9 cellular contexts compared by ENCODE assay signal in the genomic region with DNA sequence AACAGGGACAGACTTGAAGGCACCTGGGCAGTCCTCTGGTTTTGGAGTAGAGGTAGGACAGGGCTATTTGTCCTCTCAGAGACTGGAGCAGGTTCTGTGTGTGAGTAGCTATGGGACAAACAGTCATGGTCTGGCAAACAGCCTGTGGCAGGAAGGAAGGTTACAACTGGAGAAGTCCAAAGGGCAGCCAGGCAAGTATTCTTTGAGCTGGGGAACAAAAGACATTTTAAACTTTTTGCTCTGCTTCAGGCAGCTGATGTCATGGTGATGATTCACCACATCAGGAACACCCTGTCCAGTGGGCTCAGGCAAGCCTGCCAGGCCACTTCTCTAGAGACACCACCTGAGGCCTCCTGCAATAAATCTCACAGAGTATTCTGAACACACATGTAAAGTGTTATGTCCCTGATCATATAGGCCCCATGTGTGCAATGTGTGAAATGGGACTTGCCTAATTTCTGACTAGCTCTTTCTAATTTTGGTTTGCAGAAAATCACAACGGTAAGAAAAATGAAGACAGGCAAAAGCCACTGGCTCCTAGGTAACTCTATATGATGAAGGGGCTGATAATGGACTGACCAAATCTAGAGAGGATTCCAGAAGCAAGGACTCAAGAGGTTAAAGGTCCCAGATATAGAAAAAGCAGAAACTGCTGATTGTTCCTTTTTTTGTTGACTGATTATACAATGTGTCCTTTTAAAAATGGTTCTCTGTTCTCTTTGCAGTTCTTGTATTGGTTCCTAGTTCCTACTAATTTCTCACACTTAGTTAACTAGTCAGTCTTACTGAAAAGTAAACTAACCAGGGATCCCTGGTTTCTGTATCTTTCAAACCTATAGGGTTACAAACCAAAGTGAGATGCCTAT. TPM values are rescaled to one million over a fixed set of nuclear protein-coding genes. Genes with fewer than 3 reads are reported as not detected.
DNase-seq lines count a peak whose midpoint lies in the region; ATAC-seq and TF ChIP-seq lines count a peak whose summit lies in the region.
"Not testable (repeated sequence)": the region's sequence is repeated elsewhere in the genome, so short reads cannot be mapped to it uniquely, and the experiment has no call there.
"Had no signal": no experiment of that assay in that cellular context is flagged by ENCODE, and none has a peak within 500 bp of the region (broad histone marks: within the 10 kb centered on the region; RNA-seq: fewer than 3 reads in every experiment).

No MANE protein-coding gene starts in this region.

- H3K27ac ChIP-seq in ACC112 (ENCODE audit: low read depth, low read length): peak overlapping the region; percentile 68
- H3K27ac ChIP-seq in GM23248: 0 out of 2 replicates have a peak overlapping the region, but pooled peaks have one; percentile 26
- H3K27ac ChIP-seq in OCI-LY3 (ENCODE audit: low read length): not testable (repeated sequence)
- peak overlapping the region in 1 of 4 donors; percentile 18 for H3K27ac ChIP-seq in gastroesophageal sphincter

- peaks cover 62% of the 10 kb centered on the region for H3K4me1 Mint-ChIP-seq in activated T-cell treated with anti-CD3 and anti-CD28 coated beads, Interleukin-2, amount 50 U/mL, for 72 hours (ENCODE audit: low read depth)
- peaks cover 37% of the 10 kb centered on the region for H3K4me1 Mint-ChIP-seq in chondrocyte (ENCODE audit: low read depth)

- not testable (repeated sequence) for H3K27me3 ChIP-seq in ACC112 (ENCODE audit: insufficient read depth, low read length); GM23248 (replicated peaks; ENCODE audit: insufficient read depth); OCI-LY3 (ENCODE audit: low read depth, low read length); gastroesophageal sphincter

- not testable (repeated sequence) for H3K36me3 ChIP-seq in ACC112 (ENCODE audit: insufficient read depth, low read length); GM23248 (ENCODE audit: low read depth); OCI-LY3 (replicated peaks; ENCODE audit: low read depth, low read length)
- H3K36me3 ChIP-seq in gastroesophageal sphincter: peaks cover 0 to 22% of the 10 kb centered on the region in 2 donors

- H3F3A ChIP-seq in GM23248 (ENCODE audit: insufficient read depth): not testable (repeated sequence)

- not testable (repeated sequence) for H3K4me3 ChIP-seq in ACC112 (ENCODE audit: low read depth, low read length); GM23248; OCI-LY3 (ENCODE audit: low read length); gastroesophageal sphincter; retinal pigment epithelial cell (ENCODE audit: low read length)

- not testable (repeated sequence) for H2AFZ ChIP-seq in ACC112 (ENCODE audit: low read length, unreplicated experiment); GM23248; OCI-LY3 (ENCODE audit: low read depth, low read length)

- in situ Hi-C loops in GM23248 (cut with MboI): not testable (repeated sequence)

- not testable (repeated sequence) for H3K9me3 ChIP-seq in GM23248 (ENCODE audit: low read depth); OCI-LY3 (ENCODE audit: insufficient read depth, low read length); gastroesophageal sphincter

- not testable (repeated sequence) for ATAC-seq in activated T-cell treated with anti-CD3 and anti-CD28 coated beads, Interleukin-2, amount 50 U/mL, for 72 hours (replicated peaks in 1 of 2)
- peak; percentile 78 for ATAC-seq in gastroesophageal sphincter

- TF ChIP-seq CTCF in OCI-LY3 (IDR thresholded peaks at IDR 0.05; ENCODE audit: low read depth, low read length); chondrocyte (IDR thresholded peaks at IDR 0.05); gastroesophageal sphincter (IDR thresholded peaks at IDR 0.05); retinal pigment epithelial cell (conservative IDR thresholded peaks at IDR 0.05; ENCODE audit: low read depth, low read length): not testable (repeated sequence)

- H3K79me2 ChIP-seq in ACC112 (ENCODE audit: control insufficient read depth, insufficient read depth, low read length, unreplicated experiment); GM23248 (ENCODE audit: insufficient read depth); OCI-LY3 (ENCODE audit: low read length): not testable (repeated sequence)

- not testable (repeated sequence) for H4K20me1 ChIP-seq in GM23248 (ENCODE audit: insufficient read depth); OCI-LY3 (ENCODE audit: insufficient read depth, low read length)

- H3K4me3 Mint-ChIP-seq in activated T-cell treated with anti-CD3 and anti-CD28 coated beads, Interleukin-2, amount 50 U/mL, for 72 hours; chondrocyte (ENCODE audit: unreplicated experiment): not testable (repeated sequence)

- H3K27ac Mint-ChIP-seq in activated T-cell treated with anti-CD3 and anti-CD28 coated beads, Interleukin-2, amount 50 U/mL, for 72 hours: peak overlapping the region; percentile 33
- H3K27ac Mint-ChIP-seq in chondrocyte (ENCODE audit: unreplicated experiment): peak overlapping the region; percentile 12

- not testable (repeated sequence) for TF ChIP-seq EP300 in gastroesophageal sphincter (IDR thresholded peaks at IDR 0.05)

- not testable (repeated sequence) for H3K9me2 ChIP-seq in GM23248 (ENCODE audit: insufficient read depth)

- DNase-seq in GM23248 (peak; percentile 73), lung microvascular endothelial cell (ENCODE audit: low read depth in 2 of 2) (peak; percentile 49 to 79), retinal pigment epithelial cell (ENCODE audit: low read depth) (peak; percentile 3)
- DNase-seq in activated T-cell treated with anti-CD3 and anti-CD28 coated beads, Interleukin-2, amount 50 U/mL, for 72 hours; chondrocyte (ENCODE audit: low spot score): not testable (repeated sequence)

- H3K4me2 ChIP-seq in GM23248 (ENCODE audit: unreplicated experiment): not testable (repeated sequence)
- 0 out of 2 replicates have a peak overlapping the region, but pooled peaks have one; percentile 10 for H3K4me2 ChIP-seq in OCI-LY3 (ENCODE audit: low read length)

- not testable (repeated sequence) for H3K9ac ChIP-seq in GM23248; OCI-LY3 (ENCODE audit: low read length)

- peaks cover 6 to 14% of the 10 kb centered on the region in 2 donors for H3K36me3 Mint-ChIP-seq in activated T-cell treated with anti-CD3 and anti-CD28 coated beads, Interleukin-2, amount 50 U/mL, for 72 hours (ENCODE audit: insufficient read depth in 2 of 2)
- H3K36me3 Mint-ChIP-seq in chondrocyte (ENCODE audit: low read depth): peaks cover 19% of the 10 kb centered on the region

- TF ChIP-seq POLR2A in gastroesophageal sphincter (IDR thresholded peaks at IDR 0.05): not testable (repeated sequence)

- 97 to 100% methylated on average over 1 of the region's 1 CpG for WGBS in GM23248 (ENCODE audit: low coverage in 1 of 2, low lambda C conversion rate in 2 of 2, missing lambda C conversion rate in 2 of 2), 2 experiments
- WGBS in gastroesophageal sphincter (ENCODE audit: low coverage in 1 of 2), 2 donors: 83% methylated on average over 1 of the region's 1 CpG; no CpG with 5 or more reads in 1 of the 2 donors

- H3K4me1 ChIP-seq in ACC112 (ENCODE audit: control insufficient read depth, insufficient read depth, low read length, unreplicated experiment) (peaks cover 33% of the 10 kb centered on the region), GM23248 (ENCODE audit: insufficient read depth) (peaks cover 17% of the 10 kb centered on the region), OCI-LY3 (ENCODE audit: low read length) (peaks cover 25% of the 10 kb centered on the region)
- not testable (repeated sequence) for H3K4me1 ChIP-seq in gastroesophageal sphincter

- H3K27me3 Mint-ChIP-seq in activated T-cell treated with anti-CD3 and anti-CD28 coated beads, Interleukin-2, amount 50 U/mL, for 72 hours (ENCODE audit: low read depth); chondrocyte (ENCODE audit: low read depth): not testable (repeated sequence)

- not testable (repeated sequence) for H3K9me3 Mint-ChIP-seq in activated T-cell treated with anti-CD3 and anti-CD28 coated beads, Interleukin-2, amount 50 U/mL, for 72 hours; chondrocyte (ENCODE audit: low read depth)

RNA-seq across cellular contexts. Expression of gene PPIAL4G, which starts 58.7 kb away (rescaled TPM):
- not detected in 2 replicates for total RNA-seq in GM23248 (2014; rRNA removed; shearing (Covaris generic))
- polyA plus RNA-seq in GM23248 (2016; fragmentation: Nextera tagmentation; extraction: Ambion mirVana): not detected in 2 replicates
- under 1 TPM; 0.14 to 0.42 TPM for total RNA-seq in activated T-cell treated with anti-CD3 and anti-CD28 coated beads, Interleukin-2, amount 50 U/mL, for 72 hours
- total RNA-seq in chondrocyte: not detected in 3 replicates
- not detected for total RNA-seq in gastroesophageal sphincter
- total RNA-seq in lung microvascular endothelial cell: not detected in 2 replicates
- polyA plus RNA-seq: aorta had no signal
